In genomic region chr4:77505958-77506319, GRCh38 we compare ENCODE assay signal across 33 cellular contexts.
DNase-seq lines count a peak whose midpoint lies in the region; ATAC-seq and TF ChIP-seq lines count a peak whose summit lies in the region.
"Had no signal": no experiment of that assay in that cellular context is flagged by ENCODE, and none has a peak within 500 bp of the region (broad histone marks: within the 10 kb centered on the region; RNA-seq: fewer than 3 reads in every experiment).

No MANE protein-coding gene starts in this region.

- ATAC-seq in HG02610 (IDR thresholded peaks at IDR 0.05; ENCODE audit: unreplicated experiment) (peak; percentile 6), HG03045 (IDR thresholded peaks at IDR 0.05; ENCODE audit: unreplicated experiment) (peak; percentile 13), natural killer cell (no peak)
- ATAC-seq: A549; CD8-positive, alpha-beta T cell had no signal

- no peaks in the 10 kb centered on the region for H3K79me2 ChIP-seq in OCI-LY3 (ENCODE audit: low read length)

- no peak for DNase-seq in activated gamma-delta T cell treated with Interleukin-2 at 50 U/mL for 16 hours
- DNase-seq in DMS153 treated with DMSO at 0.1 percent for 48 hours (lab: John Stamatoyannopoulos, UW; ENCODE audit: unreplicated experiment), result no peak
- no peak for DNase-seq in natural killer cell
- DNase-seq: 8988T; ACHN; AML-193; BE2C; C1 segment of cervical spinal cord; Caco-2; Calu3; CD4-positive, alpha-beta memory T cell; CD4-positive, alpha-beta T cell; CD4-positive, CD25-positive, alpha-beta regulatory T cell; CD8-positive, alpha-beta memory T cell; CD8-positive, alpha-beta T cell; COR-L47; DMS 273 treated with DMSO at 0.1 percent for 48 hours; DMS153; DMS53; DMS79; DMS79 treated with DMSO at 0.1 percent for 48 hours; DND-41; EL had no signal

- H3K36me3 Mint-ChIP-seq in natural killer cell, result no peaks in the 10 kb centered on the region
- H3K36me3 Mint-ChIP-seq: CD14-positive monocyte; CD4-positive, alpha-beta memory T cell; CD4-positive, CD25-positive, alpha-beta regulatory T cell; CD8-positive, alpha-beta memory T cell; CD8-positive, alpha-beta T cell had no signal

- no peak overlapping the region for H2AFZ ChIP-seq in OCI-LY3 (ENCODE audit: low read depth, low read length)

- no peaks in the 10 kb centered on the region for H3K27me3 Mint-ChIP-seq in natural killer cell (ENCODE audit: low read depth in 2 of 2)
- H3K27me3 Mint-ChIP-seq: B cell; CD4-positive, alpha-beta memory T cell had no signal

- H3K4me3 Mint-ChIP-seq in natural killer cell, result no peak overlapping the region
- H3K4me3 Mint-ChIP-seq: B cell; CD14-positive monocyte; CD4-positive, alpha-beta memory T cell; CD4-positive, alpha-beta T cell; CD4-positive, CD25-positive, alpha-beta regulatory T cell; CD8-positive, alpha-beta memory T cell; CD8-positive, alpha-beta T cell had no signal

- TF ChIP-seq CTCF in OCI-LY3 (IDR thresholded peaks at IDR 0.05; ENCODE audit: low read depth, low read length) (no peak), natural killer cell (IDR thresholded peaks at IDR 0.05) (no peak)

- H3K36me3 ChIP-seq in OCI-LY3 (replicated peaks; ENCODE audit: low read depth, low read length), result peaks cover 8% of the 10 kb centered on the region
- H3K36me3 ChIP-seq: BE2C; BLaER1; BLaER1 treated with 17β-estradiol and CSF1 and Interleukin-3, amounts not matched to agents 10 nM and 100 nM had no signal

- no peak overlapping the region for H3K4me3 ChIP-seq in OCI-LY3 (ENCODE audit: low read length)
- H3K4me3 ChIP-seq: A549; BLaER1; BLaER1 treated with 17β-estradiol and CSF1 and Interleukin-3, amounts not matched to agents 10 nM and 100 nM had no signal

- H4K20me1 ChIP-seq in OCI-LY3 (ENCODE audit: insufficient read depth, low read length), result no peaks in the 10 kb centered on the region
- H4K20me1 ChIP-seq: BLaER1; BLaER1 treated with 17β-estradiol and CSF1 and Interleukin-3, amounts not matched to agents 10 nM and 100 nM had no signal

- H3K9me3 Mint-ChIP-seq in natural killer cell, result no peaks in the 10 kb centered on the region
- H3K9me3 Mint-ChIP-seq: CD4-positive, alpha-beta T cell; CD8-positive, alpha-beta memory T cell; CD8-positive, alpha-beta T cell had no signal

- peak overlapping the region; percentile 19; the same call in 1 of the 2 replicates for H3K9ac ChIP-seq in OCI-LY3 (ENCODE audit: low read length)
- H3K9ac ChIP-seq: BLaER1; BLaER1 treated with 17β-estradiol and CSF1 and Interleukin-3, amounts not matched to agents 10 nM and 100 nM had no signal

- H3K27ac ChIP-seq in OCI-LY3 (ENCODE audit: low read length), result peak overlapping the region; percentile 86
- H3K27ac ChIP-seq: 22Rv1; A549; BLaER1; BLaER1 treated with 17β-estradiol and CSF1 and Interleukin-3, amounts not matched to agents 10 nM and 100 nM; C4-2B had no signal

- intact Hi-C loops in natural killer cell (cut with micrococcal nuclease), result no loop called here

- peaks cover 55% of the 10 kb centered on the region for H3K4me1 ChIP-seq in OCI-LY3 (ENCODE audit: low read length)
- H3K4me1 ChIP-seq: A549, BE2C, BLaER1, Caco-2 had no signal

- H3K27me3 ChIP-seq in OCI-LY3 (ENCODE audit: low read depth, low read length), result no peaks in the 10 kb centered on the region
- H3K27me3 ChIP-seq: BE2C; BLaER1; BLaER1 treated with 17β-estradiol and CSF1 and Interleukin-3, amounts not matched to agents 10 nM and 100 nM had no signal

- no peaks in the 10 kb centered on the region for H3K9me3 ChIP-seq in OCI-LY3 (ENCODE audit: insufficient read depth, low read length)
- H3K9me3 ChIP-seq: A549; BE2C; BLaER1; BLaER1 treated with 17β-estradiol and CSF1 and Interleukin-3, amounts not matched to agents 10 nM and 100 nM; Caco-2 had no signal

- H3K4me2 ChIP-seq in OCI-LY3 (ENCODE audit: low read length), result no peak overlapping the region
- H3K4me2 ChIP-seq: A549; BLaER1; BLaER1 treated with 17β-estradiol and CSF1 and Interleukin-3, amounts not matched to agents 10 nM and 100 nM had no signal

- no peaks in the 10 kb centered on the region for H3K4me1 Mint-ChIP-seq in natural killer cell
- H3K4me1 Mint-ChIP-seq: B cell; CD14-positive monocyte; CD4-positive, alpha-beta memory T cell; CD4-positive, CD25-positive, alpha-beta regulatory T cell; CD8-positive, alpha-beta memory T cell had no signal

- no peak overlapping the region for H3K27ac Mint-ChIP-seq in natural killer cell
- H3K27ac Mint-ChIP-seq: B cell; CD14-positive monocyte; CD4-positive, alpha-beta memory T cell; CD4-positive, alpha-beta T cell; CD4-positive, CD25-positive, alpha-beta regulatory T cell; CD8-positive, alpha-beta memory T cell; CD8-positive, alpha-beta T cell had no signal

Comparison
In these comparisons a context has a peak if more than half of its experiments do, and no peak if none do; other contexts are left out.
1. ATAC-seq: peak in HG02610 (single experiment) and HG03045 (single experiment); none in natural killer cell (0 of 3).